13 cellular contexts compared by ENCODE assay signal in the genomic region with DNA sequence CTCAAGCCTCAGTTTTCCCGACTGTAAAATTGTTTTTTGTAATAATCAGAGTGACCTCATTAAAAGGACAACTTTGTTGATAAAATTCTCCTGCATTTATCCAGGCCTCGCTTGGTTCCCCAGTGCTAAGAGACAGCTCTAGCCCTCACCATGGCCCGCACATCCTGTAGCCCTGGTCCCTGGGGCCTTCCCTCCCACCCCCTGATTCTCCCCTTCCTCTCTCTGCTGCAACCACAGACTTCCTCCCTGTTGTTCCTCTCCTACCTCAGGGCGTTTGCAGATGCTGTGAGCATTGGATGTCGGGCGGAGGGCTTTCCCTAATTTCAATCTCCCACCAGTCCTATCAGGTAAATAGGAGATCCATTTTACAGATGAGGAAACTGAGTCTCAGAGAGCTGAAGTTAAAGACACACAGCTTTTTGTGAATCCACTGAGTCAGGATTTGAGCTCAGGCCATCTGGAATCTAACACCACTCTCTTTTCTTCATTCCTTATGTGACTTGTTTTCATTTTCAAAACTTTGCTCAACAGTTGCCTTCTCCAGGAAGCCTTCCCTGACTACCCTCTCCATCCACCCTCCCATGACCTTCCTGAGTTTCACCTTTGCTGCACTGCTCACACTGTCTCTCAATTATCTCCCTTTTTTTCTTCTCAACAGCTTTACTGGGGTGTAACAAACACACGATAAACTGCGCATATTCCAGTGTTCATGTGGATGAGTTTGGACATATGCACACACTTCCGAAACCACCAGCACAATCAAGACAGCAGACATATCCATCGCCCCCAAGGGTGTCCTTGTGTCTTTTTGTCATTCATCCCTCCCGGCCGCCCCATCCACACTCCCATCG.
DNase-seq lines count a peak whose midpoint lies in the region; ATAC-seq and TF ChIP-seq lines count a peak whose summit lies in the region.
"Had no signal": no experiment of that assay in that cellular context is flagged by ENCODE, and none has a peak within 500 bp of the region (broad histone marks: within the 10 kb centered on the region; RNA-seq: fewer than 3 reads in every experiment).

No MANE protein-coding gene starts in this region.

- H3K27ac ChIP-seq in Peyer's patch (peak overlapping the region in 3 of 4 donors; percentile 27 to 79 (median 60)), esophagus squamous epithelium (peak overlapping the region in 3 of 4 donors; percentile 84 to 92 (median 87)), spleen (peak overlapping the region in 7 of 8 donors; percentile 55 to 83 (median 78))
- H3K27ac ChIP-seq: pancreas, PC-9 had no signal

- TF ChIP-seq POLR2A in Peyer's patch (IDR thresholded peaks at IDR 0.05) = no peak
- TF ChIP-seq POLR2A in esophagus squamous epithelium (IDR thresholded peaks at IDR 0.05) = no peak
- no peak for TF ChIP-seq POLR2A in spleen (IDR thresholded peaks at IDR 0.05)

- POLR2A ChIA-PET in activated CD8-positive, alpha-beta T cell treated with anti-CD3 and anti-CD28 coated beads, Interleukin-2, amount 10 ng/mL, durations not matched to agents 7 days and 5 days (lab: Charles Lee) = no interaction called here
- POLR2A ChIA-PET in activated CD8-positive, alpha-beta T cell treated with anti-CD3 and anti-CD28 coated beads for 36 hours (lab: Charles Lee) = interaction anchor here (1.3 kb wide), 1 partner anchor 13 kb away, joined by 6 read pairs; no protein-coding TSS in a partner anchor

- no peak for TF ChIP-seq CTCF in activated CD8-positive, alpha-beta T cell treated with anti-CD3 and anti-CD28 coated beads for 36 hours (IDR thresholded peaks at IDR 0.05)
- no peak for TF ChIP-seq CTCF in Peyer's patch (IDR thresholded peaks at IDR 0.05)
- no peak for TF ChIP-seq CTCF in esophagus squamous epithelium (IDR thresholded peaks at IDR 0.05)
- TF ChIP-seq CTCF in spleen (IDR thresholded peaks at IDR 0.05 in 8 of 11, conservative IDR thresholded peaks at IDR 0.05 in 3 of 11) = no peak

- no peaks in the 10 kb centered on the region for H3K36me3 ChIP-seq in Peyer's patch
- no peaks in the 10 kb centered on the region for H3K36me3 ChIP-seq in esophagus squamous epithelium
- H3K36me3 ChIP-seq in spleen = no peaks in the 10 kb centered on the region
- H3K36me3 ChIP-seq: pancreas, suprapubic skin had no signal

- CTCF ChIA-PET in activated CD8-positive, alpha-beta T cell treated with anti-CD3 and anti-CD28 coated beads, Interleukin-2, amount 10 ng/mL, durations not matched to agents 7 days and 5 days (lab: Charles Lee) = interaction anchor here (1.8 kb wide), 1 partner anchor 16 kb away, joined by 5 read pairs; no protein-coding TSS in a partner anchor
- CTCF ChIA-PET in activated CD8-positive, alpha-beta T cell treated with anti-CD3 and anti-CD28 coated beads for 36 hours (lab: Charles Lee) = no interaction called here

- WGBS in esophagus squamous epithelium, 2 donors = 71 to 77% methylated on average over 13 of the region's 13 CpGs
- WGBS in spleen, 5 donors = 56 to 72% (median 62%) methylated on average over 13 of the region's 13 CpGs

- peaks cover 50% of the 10 kb centered on the region for H3K4me1 Mint-ChIP-seq in activated CD8-positive, alpha-beta T cell treated with anti-CD3 and anti-CD28 coated beads, Interleukin-2, amount 10 ng/mL, durations not matched to agents 7 days and 5 days (ENCODE audit: low read depth)
- H3K4me1 Mint-ChIP-seq in activated CD8-positive, alpha-beta T cell treated with anti-CD3 and anti-CD28 coated beads for 36 hours (ENCODE audit: low read depth) = peaks cover 17% of the 10 kb centered on the region

- no peaks in the 10 kb centered on the region for H3K36me3 Mint-ChIP-seq in activated CD8-positive, alpha-beta T cell treated with anti-CD3 and anti-CD28 coated beads, Interleukin-2, amount 10 ng/mL, durations not matched to agents 7 days and 5 days (ENCODE audit: low read depth)
- no peaks in the 10 kb centered on the region for H3K36me3 Mint-ChIP-seq in activated CD8-positive, alpha-beta T cell treated with anti-CD3 and anti-CD28 coated beads for 36 hours (ENCODE audit: low read depth)
- H3K36me3 Mint-ChIP-seq: activated naive CD4-positive, alpha-beta T cell treated with anti-CD3 and anti-CD28 coated beads, Interleukin-2, amount 50 U/mL, for 72 hours had no signal

- H3K4me1 ChIP-seq in Peyer's patch = peaks cover 0 to 20% (median 5%) of the 10 kb centered on the region in 4 donors
- peaks cover 11 to 43% (median 29%) of the 10 kb centered on the region in 3 donors for H3K4me1 ChIP-seq in esophagus squamous epithelium
- H3K4me1 ChIP-seq in spleen = peaks cover 0 to 56% (median 36%) of the 10 kb centered on the region in 6 donors

- intact Hi-C loops in activated CD8-positive, alpha-beta T cell treated with anti-CD3 and anti-CD28 coated beads for 36 hours (cut with micrococcal nuclease) = no loop called here
- intact Hi-C loops in esophagus squamous epithelium (cut with DNase I) (no loop called here), spleen (cut with DNase I; ENCODE audit: low total_unique reads) (no loop called here)

- no peaks in the 10 kb centered on the region for H3K9me3 Mint-ChIP-seq in activated CD8-positive, alpha-beta T cell treated with anti-CD3 and anti-CD28 coated beads, Interleukin-2, amount 10 ng/mL, durations not matched to agents 7 days and 5 days (ENCODE audit: insufficient read depth)
- H3K9me3 Mint-ChIP-seq in activated CD8-positive, alpha-beta T cell treated with anti-CD3 and anti-CD28 coated beads for 36 hours = no peaks in the 10 kb centered on the region

- no peak overlapping the region for H3K4me3 ChIP-seq in Peyer's patch
- no peak overlapping the region for H3K4me3 ChIP-seq in esophagus squamous epithelium
- peak overlapping the region in 1 of 8 donors; percentile 39 for H3K4me3 ChIP-seq in spleen
- H3K4me3 ChIP-seq: pancreas, PC-9, suprapubic skin had no signal

- H3K27me3 ChIP-seq in Peyer's patch (no peaks in the 10 kb centered on the region), esophagus squamous epithelium (no peaks in the 10 kb centered on the region), spleen (replicated peaks in 1 of 7) (peaks cover 0 to under 1% (median 0%) of the 10 kb centered on the region in 7 donors)
- H3K27me3 ChIP-seq: pancreas, suprapubic skin had no signal

- peak; percentile 38 for DNase-seq in activated CD8-positive, alpha-beta T cell treated with anti-CD3 and anti-CD28 coated beads, Interleukin-2, amount 10 ng/mL, durations not matched to agents 7 days and 5 days
- DNase-seq in activated CD8-positive, alpha-beta T cell treated with anti-CD3 and anti-CD28 coated beads for 36 hours = no peak
- DNase-seq in Peyer's patch = no peak
- DNase-seq in esophagus squamous epithelium (lab: John Stamatoyannopoulos, UW) = no peak
- peak; percentile 83 for DNase-seq in spleen
- no peak for DNase-seq in NCI-H1105 (lab: John Stamatoyannopoulos, UW)
- no peak for DNase-seq in 8988T
- DNase-seq: NCI-H2029 treated with DMSO at 0.1 percent for 48 hours, pancreas, PC-9 had no signal

- H3K27me3 Mint-ChIP-seq in activated CD8-positive, alpha-beta T cell treated with anti-CD3 and anti-CD28 coated beads, Interleukin-2, amount 10 ng/mL, durations not matched to agents 7 days and 5 days (ENCODE audit: low read depth) = peaks cover 17% of the 10 kb centered on the region
- peaks cover 4% of the 10 kb centered on the region for H3K27me3 Mint-ChIP-seq in activated CD8-positive, alpha-beta T cell treated with anti-CD3 and anti-CD28 coated beads for 36 hours

- H3K4me3 Mint-ChIP-seq in activated CD8-positive, alpha-beta T cell treated with anti-CD3 and anti-CD28 coated beads, Interleukin-2, amount 10 ng/mL, durations not matched to agents 7 days and 5 days = peak overlapping the region; percentile 23
- H3K4me3 Mint-ChIP-seq in activated CD8-positive, alpha-beta T cell treated with anti-CD3 and anti-CD28 coated beads for 36 hours = no peak overlapping the region

- peak overlapping the region; percentile 56 for H3K27ac Mint-ChIP-seq in activated CD8-positive, alpha-beta T cell treated with anti-CD3 and anti-CD28 coated beads, Interleukin-2, amount 10 ng/mL, durations not matched to agents 7 days and 5 days
- H3K27ac Mint-ChIP-seq in activated CD8-positive, alpha-beta T cell treated with anti-CD3 and anti-CD28 coated beads for 36 hours = no peak overlapping the region

- ATAC-seq in activated CD8-positive, alpha-beta T cell treated with anti-CD3 and anti-CD28 coated beads, Interleukin-2, amount 10 ng/mL, durations not matched to agents 7 days and 5 days = peak; percentile 43
- ATAC-seq in activated CD8-positive, alpha-beta T cell treated with anti-CD3 and anti-CD28 coated beads for 36 hours = no peak
- no peak for ATAC-seq in GM18520 (IDR thresholded peaks at IDR 0.05; ENCODE audit: unreplicated experiment)

- H3K9me3 ChIP-seq in Peyer's patch (no peaks in the 10 kb centered on the region), esophagus squamous epithelium (no peaks in the 10 kb centered on the region), spleen (no peaks in the 10 kb centered on the region)
- H3K9me3 ChIP-seq: pancreas, suprapubic skin had no signal

Comparison
In these comparisons a context has a peak if more than half of its experiments do, and no peak if none do; other contexts are left out.
1. DNase-seq: peak in activated CD8-positive, alpha-beta T cell treated with anti-CD3 and anti-CD28 coated beads, Interleukin-2, amount 10 ng/mL, durations not matched to agents 7 days and 5 days (single experiment) and spleen (single experiment); none in activated CD8-positive, alpha-beta T cell treated with anti-CD3 and anti-CD28 coated beads for 36 hours (single experiment), Peyer's patch (0 of 3), esophagus squamous epithelium (single experiment), NCI-H1105 (single experiment) and 8988T (single experiment).
2. Peak in every context shown above with its lines, with median percentiles within 50 percentile points of each other: H3K27ac ChIP-seq.